Comparison of ENCODE assay signal across 22 cellular contexts in genomic region chr2:2561346-2562095, GRCh38.
"Had no signal": no experiment of that assay in that cellular context is flagged by ENCODE, and none has a peak within 500 bp of the region (broad histone marks: within the 10 kb centered on the region; RNA-seq: fewer than 3 reads in every experiment).

No MANE protein-coding gene starts in this region.

- H3K27me3 ChIP-seq: esophagus squamous epithelium, gastrocnemius medialis, left lung had no signal

- H3K4me1 ChIP-seq: esophagus squamous epithelium, gastrocnemius medialis, heart right ventricle, left lung, lower lobe of right lung had no signal

- DNase-seq: dermis blood vessel endothelial cell; dorsolateral prefrontal cortex; effector CD4-positive, alpha-beta T cell; effector memory CD4-positive, alpha-beta T cell; erythroblast; esophagus squamous epithelium; foreskin fibroblast; foreskin melanocyte; gastrocnemius medialis; glutamatergic neuron; heart right ventricle; hippocampal formation; immature natural killer cell; left cardiac atrium; left ventricle myocardium superior; lower lobe of right lung; mesenchymal stem cell; mucosa of descending colon; naive B cell had no signal

- H3K9me3 ChIP-seq: esophagus squamous epithelium, gastrocnemius medialis, heart right ventricle, left lung, lower lobe of right lung had no signal

- H3K4me3 ChIP-seq: coronary artery, dorsolateral prefrontal cortex, esophagus squamous epithelium, gastrocnemius medialis, heart right ventricle, left lung, lower lobe of right lung, mucosa of descending colon had no signal

- H3K36me3 ChIP-seq: esophagus squamous epithelium, gastrocnemius medialis, heart right ventricle, left lung, lower lobe of right lung had no signal

- H3K27ac ChIP-seq: coronary artery, dorsolateral prefrontal cortex, epithelial cell of prostate, esophagus squamous epithelium, gastrocnemius medialis, heart right ventricle, left lung, lower lobe of right lung had no signal
